Comparison of ENCODE assay signal across 10 cellular contexts in genomic region chr2:214481204-214481603, GRCh38.
DNase-seq lines count a peak whose midpoint lies in the region; ATAC-seq and TF ChIP-seq lines count a peak whose summit lies in the region.
"Had no signal": no experiment of that assay in that cellular context is flagged by ENCODE, and none has a peak within 500 bp of the region (broad histone marks: within the 10 kb centered on the region; RNA-seq: fewer than 3 reads in every experiment).

No MANE protein-coding gene starts in this region.

- H4K20me1 ChIP-seq in HCT116 (ENCODE audit: insufficient read depth): no peaks in the 10 kb centered on the region

- POLR2A ChIA-PET in HCT116 (lab: Charles Lee): no interaction called here

- no peaks in the 10 kb centered on the region for H3K9me2 ChIP-seq in HCT116 (ENCODE audit: insufficient read depth)

- no peaks in the 10 kb centered on the region for H3K36me3 ChIP-seq in HCT116 (ENCODE audit: control insufficient read depth in 1 of 2, insufficient read depth in 2 of 2, low read length in 2 of 2)

- intact Hi-C loops in HCT116 (cut with micrococcal nuclease): no loop called here

- no peak for TF ChIP-seq POLR2A in HCT116 (IDR thresholded peaks at IDR 0.05; ENCODE audit: borderline replicate concordance, extremely low read depth, insufficient read depth, insufficient read length)

- no peaks in the 10 kb centered on the region for H3K27me3 ChIP-seq in HCT116 (ENCODE audit: insufficient read depth, low read length)

- TF ChIP-seq RAD21 in HCT116 (IDR thresholded peaks at IDR 0.05; ENCODE audit: low read depth): no peak

- no peak overlapping the region for H3K4me3 ChIP-seq in HCT116 (replicated peaks in 1 of 2; ENCODE audit: low read depth in 1 of 2, low read length in 2 of 2)

- H3K4me2 ChIP-seq in HCT116 (ENCODE audit: low read length): 0 out of 2 replicates have a peak overlapping the region, but pooled peaks have one; percentile 8

- no peak overlapping the region for H2AFZ ChIP-seq in HCT116 (ENCODE audit: low read depth, low read length, poor library complexity, severe bottlenecking)

- H3K4me3 Mint-ChIP-seq in stimulated activated memory B cell treated with anti-CD40 and anti-IgM and Interleukin-4, amounts not matched to agents 10 μg/mL and 1 μg/mL and 100 μg/mL, for 72 hours: no peak overlapping the region

- RAD21 ChIA-PET in HCT116 (lab: Charles Lee; ENCODE audit: low non-redundant PET in 1 of 2, low total read pairs in 2 of 2, uncharacterized antibody in 2 of 2, unreplicated experiment in 2 of 2): interaction anchor here in 1 of 2 experiments (0.6 kb wide), 1 partner anchor 9 kb away, joined by 3 read pairs; no protein-coding TSS in a partner anchor

- BruUV-seq in HCT116 (replicated peaks; lab: Mats Ljungman, UMichigan): no TSS peak

- H3K79me2 ChIP-seq in HCT116 (ENCODE audit: insufficient read depth, low read length): no peaks in the 10 kb centered on the region

- no peak for TF ChIP-seq CTCF in HCT116 (IDR thresholded peaks at IDR 0.05 in 2 of 3, conservative IDR thresholded peaks at IDR 0.05 in 1 of 3; ENCODE audit: borderline replicate concordance in 1 of 3, insufficient read depth in 1 of 3, low read depth in 2 of 3, low read length in 2 of 3)

- no peak overlapping the region for H3K27ac Mint-ChIP-seq in stimulated activated memory B cell treated with anti-CD40 and anti-IgM and Interleukin-4, amounts not matched to agents 10 μg/mL and 1 μg/mL and 100 μg/mL, for 72 hours
- H3K27ac Mint-ChIP-seq: progenitor cell of endocrine pancreas had no signal

- H3K36me3 Mint-ChIP-seq in stimulated activated memory B cell treated with anti-CD40 and anti-IgM and Interleukin-4, amounts not matched to agents 10 μg/mL and 1 μg/mL and 100 μg/mL, for 72 hours: no peaks in the 10 kb centered on the region

- H3K4me1 Mint-ChIP-seq in stimulated activated memory B cell treated with anti-CD40 and anti-IgM and Interleukin-4, amounts not matched to agents 10 μg/mL and 1 μg/mL and 100 μg/mL, for 72 hours: no peaks in the 10 kb centered on the region

- no peak overlapping the region for H3K27ac ChIP-seq in HCT116 (ENCODE audit: low read depth, low read length)

- H3K4me1 ChIP-seq in HCT116 (ENCODE audit: control insufficient read depth in 1 of 2, insufficient read depth in 2 of 2, low read length in 2 of 2): peaks cover 0 to 6% of the 10 kb centered on the region in 2 experiments; a peak in 1 of 4 replicates

- no peaks in the 10 kb centered on the region for H3K9me3 Mint-ChIP-seq in stimulated activated memory B cell treated with anti-CD40 and anti-IgM and Interleukin-4, amounts not matched to agents 10 μg/mL and 1 μg/mL and 100 μg/mL, for 72 hours

- no peak for ATAC-seq in HCT116
- no peak for ATAC-seq in GM19328 (IDR thresholded peaks at IDR 0.05; ENCODE audit: unreplicated experiment)
- no peak for ATAC-seq in stimulated activated memory B cell treated with anti-CD40 and anti-IgM and Interleukin-4, amounts not matched to agents 10 μg/mL and 1 μg/mL and 100 μg/mL, for 72 hours

- no peaks in the 10 kb centered on the region for H3K27me3 Mint-ChIP-seq in stimulated activated memory B cell treated with anti-CD40 and anti-IgM and Interleukin-4, amounts not matched to agents 10 μg/mL and 1 μg/mL and 100 μg/mL, for 72 hours
- H3K27me3 Mint-ChIP-seq: progenitor cell of endocrine pancreas had no signal

- CTCF ChIA-PET in HCT116 (lab: Charles Lee): interaction anchor here (0.7 kb wide), 1 partner anchor 359 kb away, joined by 3 read pairs; no protein-coding TSS in a partner anchor

- no peaks in the 10 kb centered on the region for H3K9me3 ChIP-seq in HCT116 (ENCODE audit: control insufficient read depth in 1 of 2, insufficient read depth in 1 of 2, low read depth in 1 of 2, low read length in 2 of 2)

- DNase-seq in HCT116 (ENCODE audit: low read depth, low spot score) (no peak), NCI-H526 treated with DMSO at 0.1 percent for 48 hours (lab: John Stamatoyannopoulos, UW) (peak; percentile 8), fibroblast of the conjunctiva (ENCODE audit: low read depth) (peak; percentile 10), putamen (ENCODE audit: low spot score) (peak; percentile 55), RKO (ENCODE audit: low spot score) (no peak), NOMO-1 (lab: John Stamatoyannopoulos, UW; ENCODE audit: unreplicated experiment in 2 of 2) (no peak)
- DNase-seq: activated CD4-positive, CD25-positive, alpha-beta regulatory T cell treated with anti-CD3 and anti-CD28 coated beads, Interleukin-2, amount 50 U/mL, for 72 hours had no signal

- H3K9ac ChIP-seq in HCT116 (ENCODE audit: low read length): no peak overlapping the region

TF ChIP-seq in HCT116, 20 proteins besides CTCF, POLR2A, EP300 and RAD21:
- TF ChIP-seq SP1 (IDR thresholded peaks at IDR 0.05; ENCODE audit: low read depth) (no peak), ZFX (IDR thresholded peaks at IDR 0.05) (no peak)

Comparison
In these comparisons a context has a peak if more than half of its experiments do, and no peak if none do; other contexts are left out.
1. DNase-seq: peak in NCI-H526 treated with DMSO at 0.1 percent for 48 hours (single experiment), fibroblast of the conjunctiva (single experiment) and putamen (single experiment); none in HCT116 (single experiment), RKO (single experiment) and NOMO-1 (0 of 2).